1 cellular context compared by ENCODE assay signal in genomic region chr12:90253674-90254181, GRCh38.
TF ChIP-seq lines count a peak whose summit lies in the region.

No MANE protein-coding gene starts in this region.

TF ChIP-seq in H1, 55 proteins besides CTCF, POLR2A, EP300 and RAD21 (continued from another document):
- no peak for TF ChIP-seq ATF2 (IDR thresholded peaks at IDR 0.05; ENCODE audit: low read length)
- TF ChIP-seq KDM4A (IDR thresholded peaks at IDR 0.05; ENCODE audit: low read depth, low read length, severe bottlenecking): no peak
- TF ChIP-seq ZNF274 (IDR thresholded peaks at IDR 0.05; ENCODE audit: borderline replicate concordance, extremely low read depth, low read length): no peak
- TF ChIP-seq SRF (IDR thresholded peaks at IDR 0.05; ENCODE audit: low read depth, low read length): no peak
- no peak for TF ChIP-seq GTF2F1 (IDR thresholded peaks at IDR 0.05; ENCODE audit: borderline replicate concordance, low read depth, low read length)
TF ChIP-seq in H1: peak in this region for 0.
